ENCODE assay signal across 8 cellular contexts in the genomic region with DNA sequence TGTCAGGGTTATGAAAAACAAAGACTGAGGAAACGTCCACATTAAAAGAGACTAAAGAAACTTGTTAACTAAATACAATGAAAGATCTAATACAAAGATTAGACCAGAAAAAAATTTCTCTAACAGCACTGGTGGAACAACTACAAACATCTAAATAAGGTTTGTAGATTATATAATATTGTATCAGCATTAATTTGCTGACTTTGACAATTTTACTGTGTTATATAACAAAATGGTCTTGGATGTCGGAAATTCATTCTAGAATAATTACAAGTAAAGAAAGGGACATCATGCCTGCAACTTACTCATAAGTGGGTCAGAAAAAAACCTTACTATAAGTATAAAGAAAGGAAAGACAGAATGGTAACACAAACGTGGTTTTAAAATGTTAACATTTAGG.
"Had no signal": no experiment of that assay in that cellular context is flagged by ENCODE, and none has a peak within 500 bp of the region (broad histone marks: within the 10 kb centered on the region; RNA-seq: fewer than 3 reads in every experiment).

No MANE protein-coding gene starts in this region.

- DNase-seq: H9, HCEC 1CT, KBM-7 had no signal

- FAIRE-seq: H1, H54, HTR-8/SVneo had no signal

- H3K9ac ChIP-seq: KMS-11 had no signal

- H3K27ac ChIP-seq: KMS-11 had no signal

- H3K4me3 ChIP-seq: GM23338 had no signal

- H3K4me2 ChIP-seq: GM23338, KMS-11 had no signal

- ATAC-seq: GM23338 had no signal

- H2AFZ ChIP-seq: GM23338 had no signal
